In the genomic region with DNA sequence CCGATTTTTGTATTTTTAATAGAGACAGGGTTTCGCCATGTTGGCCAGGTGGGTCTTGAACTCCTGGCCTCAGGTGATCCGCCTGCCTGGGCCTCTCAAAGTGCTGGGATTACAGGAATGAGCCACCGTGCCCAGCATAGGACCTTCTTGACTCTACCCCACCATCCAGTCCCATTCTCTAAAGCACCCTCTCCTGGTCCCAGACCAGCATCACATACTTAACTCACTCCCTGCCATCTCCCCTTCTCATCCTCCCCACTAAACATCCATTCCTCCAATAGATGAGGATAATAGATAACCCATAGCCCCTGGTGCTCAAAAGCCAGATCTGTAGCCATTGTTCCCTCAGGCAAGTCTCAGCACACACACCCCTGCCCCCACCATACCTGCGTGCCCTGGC, we compare ENCODE assay signal across 1 cellular context.
TF ChIP-seq lines count a peak whose summit lies in the region.

No MANE protein-coding gene starts in this region.

TF ChIP-seq in H1, 55 proteins besides CTCF, POLR2A, EP300 and RAD21:
- TF ChIP-seq YY1 (IDR thresholded peaks at IDR 0.05; ENCODE audit: low read depth, low read length) (no peak), SIRT6 (IDR thresholded peaks at IDR 0.05; ENCODE audit: low read length) (no peak)
